In genomic region chr10:130121486-130122079, GRCh38 we compare ENCODE assay signal across 23 cellular contexts.
"Had no signal": no experiment of that assay in that cellular context is flagged by ENCODE, and none has a peak within 500 bp of the region (broad histone marks: within the 10 kb centered on the region; RNA-seq: fewer than 3 reads in every experiment).

No MANE protein-coding gene starts in this region.

- H3K4me2 ChIP-seq: hepatocyte, smooth muscle cell had no signal

- H3K27ac ChIP-seq: breast epithelium, colonic mucosa, dorsolateral prefrontal cortex, esophagus muscularis mucosa, hepatocyte, sigmoid colon had no signal

- H3K4me1 ChIP-seq: breast epithelium, colonic mucosa, esophagus muscularis mucosa, sigmoid colon had no signal

- DNase-seq: activated CD4-positive, alpha-beta memory T cell treated with anti-CD3 and anti-CD28 coated beads for 36 hours; activated CD4-positive, alpha-beta T cell treated with anti-CD3 and anti-CD28 coated beads for 48 hours; activated effector memory CD4-positive, alpha-beta T cell treated with Interleukin-2 at 50 U/mL for 16 hours; activated naive CD4-positive, alpha-beta T cell treated with anti-CD3 and anti-CD28 coated beads for 36 hours; activated naive CD8-positive, alpha-beta T cell treated with anti-CD3 and anti-CD28 coated beads, Interleukin-2, amount 10 ng/mL, durations not matched to agents 7 days and 5 days; activated T-cell treated with anti-CD3 and anti-CD28 coated beads, Interleukin-2, amount 50 U/mL, for 72 hours; amniotic stem cell; colonic mucosa; dorsolateral prefrontal cortex; effector memory CD8-positive, alpha-beta T cell; glutamatergic neuron; immature natural killer cell; naive thymus-derived CD4-positive, alpha-beta T cell; sigmoid colon; stimulated activated CD4-positive, alpha-beta T cell treated with anti-CD3 and anti-CD28 coated beads, Interleukin-2, amount 100 ng/mL, for 48 hours; stimulated activated naive CD8-positive, alpha-beta T cell treated with anti-CD3 and anti-CD28 coated beads, Interleukin-15, Interleukin-2, amounts not matched to agents 100 U/mL and 50 U/mL, for 24 hours had no signal

- ATAC-seq: activated T-cell treated with anti-CD3 and anti-CD28 coated beads, Interleukin-2, amount 50 U/mL, for 72 hours; effector memory CD8-positive, alpha-beta T cell; left lobe of liver; naive thymus-derived CD4-positive, alpha-beta T cell; stimulated activated naive CD8-positive, alpha-beta T cell treated with anti-CD3 and anti-CD28 coated beads, Interleukin-15, Interleukin-2, amounts not matched to agents 100 U/mL and 50 U/mL, for 24 hours had no signal

- H3K27me3 ChIP-seq: breast epithelium, colonic mucosa, dorsolateral prefrontal cortex, esophagus muscularis mucosa, hepatocyte, sigmoid colon had no signal

- H3K36me3 Mint-ChIP-seq: activated CD4-positive, alpha-beta memory T cell treated with anti-CD3 and anti-CD28 coated beads for 36 hours; activated naive CD8-positive, alpha-beta T cell treated with anti-CD3 and anti-CD28 coated beads, Interleukin-2, amount 10 ng/mL, durations not matched to agents 7 days and 5 days had no signal

- H3K4me1 Mint-ChIP-seq: activated naive CD8-positive, alpha-beta T cell treated with anti-CD3 and anti-CD28 coated beads, Interleukin-2, amount 10 ng/mL, durations not matched to agents 7 days and 5 days; neural crest cell had no signal

- H3K9me3 Mint-ChIP-seq: effector memory CD8-positive, alpha-beta T cell had no signal

- H3K27ac Mint-ChIP-seq: activated CD4-positive, alpha-beta memory T cell treated with anti-CD3 and anti-CD28 coated beads for 36 hours; activated naive CD4-positive, alpha-beta T cell treated with anti-CD3 and anti-CD28 coated beads for 36 hours; activated naive CD8-positive, alpha-beta T cell treated with anti-CD3 and anti-CD28 coated beads, Interleukin-2, amount 10 ng/mL, durations not matched to agents 7 days and 5 days; activated T-cell treated with anti-CD3 and anti-CD28 coated beads, Interleukin-2, amount 50 U/mL, for 72 hours; effector memory CD8-positive, alpha-beta T cell; immature natural killer cell; naive thymus-derived CD4-positive, alpha-beta T cell had no signal

- H3K36me3 ChIP-seq: breast epithelium, colonic mucosa, esophagus muscularis mucosa, sigmoid colon had no signal

- H2AFZ ChIP-seq: hepatocyte had no signal

- H3K4me3 ChIP-seq: breast epithelium, colonic mucosa, dorsolateral prefrontal cortex, esophagus muscularis mucosa, hepatocyte, lung, sigmoid colon, smooth muscle cell had no signal

- H3K9me3 ChIP-seq: colonic mucosa, sigmoid colon had no signal

- H3K79me2 ChIP-seq: hepatocyte had no signal

- H3K4me3 Mint-ChIP-seq: activated CD4-positive, alpha-beta memory T cell treated with anti-CD3 and anti-CD28 coated beads for 36 hours; activated naive CD4-positive, alpha-beta T cell treated with anti-CD3 and anti-CD28 coated beads for 36 hours; activated naive CD8-positive, alpha-beta T cell treated with anti-CD3 and anti-CD28 coated beads, Interleukin-2, amount 10 ng/mL, durations not matched to agents 7 days and 5 days; activated T-cell treated with anti-CD3 and anti-CD28 coated beads, Interleukin-2, amount 50 U/mL, for 72 hours; effector memory CD8-positive, alpha-beta T cell; immature natural killer cell; naive thymus-derived CD4-positive, alpha-beta T cell; neural crest cell had no signal
